ENCODE assay signal across 14 cellular contexts in genomic region chrX:124476562-124476961, GRCh38.
"Had no signal": no experiment of that assay in that cellular context is flagged by ENCODE, and none has a peak within 500 bp of the region (broad histone marks: within the 10 kb centered on the region; RNA-seq: fewer than 3 reads in every experiment).

No MANE protein-coding gene starts in this region.

- H3K4me3 Mint-ChIP-seq: activated CD8-positive, alpha-beta T cell treated with anti-CD3 and anti-CD28 coated beads for 36 hours; neural progenitor cell; type B pancreatic cell had no signal

- H3K27ac Mint-ChIP-seq: activated CD8-positive, alpha-beta T cell treated with anti-CD3 and anti-CD28 coated beads for 36 hours; neural progenitor cell; type B pancreatic cell had no signal

- H3K27ac ChIP-seq: dorsolateral prefrontal cortex, neural progenitor cell, ovary, suprapubic skin had no signal

- FAIRE-seq: bronchial epithelial cell had no signal

- H3K9me3 ChIP-seq: ovary, suprapubic skin had no signal

- H3K9ac ChIP-seq: neural progenitor cell had no signal

- ATAC-seq: activated CD8-positive, alpha-beta T cell treated with anti-CD3 and anti-CD28 coated beads for 36 hours; stimulated activated naive CD8-positive, alpha-beta T cell treated with anti-CD3 and anti-CD28 coated beads, Interleukin-15, Interleukin-2, amounts not matched to agents 100 U/mL and 50 U/mL, for 24 hours had no signal

- H3K36me3 ChIP-seq: neural progenitor cell, ovary, suprapubic skin had no signal

- H3K4me1 ChIP-seq: neural progenitor cell, suprapubic skin had no signal

- H2AFZ ChIP-seq: neural progenitor cell had no signal

- H3K4me2 ChIP-seq: neural progenitor cell had no signal

- H3K27me3 ChIP-seq: neural progenitor cell, ovary, suprapubic skin had no signal

- H3K4me3 ChIP-seq: dorsolateral prefrontal cortex, neural progenitor cell, ovary, suprapubic skin had no signal

- H3K36me3 Mint-ChIP-seq: neural progenitor cell, type B pancreatic cell had no signal

- H3K27me3 Mint-ChIP-seq: activated CD8-positive, alpha-beta T cell treated with anti-CD3 and anti-CD28 coated beads for 36 hours; type B pancreatic cell had no signal

- H3K4me1 Mint-ChIP-seq: neural progenitor cell had no signal

- DNase-seq: activated CD4-positive, alpha-beta T cell treated with anti-CD3 and anti-CD28 coated beads for 4 hours; activated CD8-positive, alpha-beta memory T cell treated with anti-CD3 and anti-CD28 coated beads, Interleukin-2, amount 50 U/mL, for 4 hours; activated CD8-positive, alpha-beta T cell treated with anti-CD3 and anti-CD28 coated beads for 36 hours; activated naive CD4-positive, alpha-beta T cell; aorta; dorsolateral prefrontal cortex; ovary; stimulated activated CD4-positive, alpha-beta T cell treated with anti-CD3 and anti-CD28 coated beads, Interleukin-4, amount 100 ng/mL, for 1 hour; stimulated activated CD8-positive, alpha-beta memory T cell treated with anti-CD3 and anti-CD28 coated beads, Interleukin-4, amount 100 ng/mL, for 48 hours; stimulated activated naive CD8-positive, alpha-beta T cell treated with anti-CD3 and anti-CD28 coated beads, Interleukin-15, Interleukin-2, amounts not matched to agents 100 U/mL and 50 U/mL, for 24 hours had no signal

- H3K9me3 Mint-ChIP-seq: activated CD8-positive, alpha-beta T cell treated with anti-CD3 and anti-CD28 coated beads for 36 hours; neural progenitor cell; type B pancreatic cell had no signal
